ENCODE assay signal across 26 cellular contexts in the genomic region with DNA sequence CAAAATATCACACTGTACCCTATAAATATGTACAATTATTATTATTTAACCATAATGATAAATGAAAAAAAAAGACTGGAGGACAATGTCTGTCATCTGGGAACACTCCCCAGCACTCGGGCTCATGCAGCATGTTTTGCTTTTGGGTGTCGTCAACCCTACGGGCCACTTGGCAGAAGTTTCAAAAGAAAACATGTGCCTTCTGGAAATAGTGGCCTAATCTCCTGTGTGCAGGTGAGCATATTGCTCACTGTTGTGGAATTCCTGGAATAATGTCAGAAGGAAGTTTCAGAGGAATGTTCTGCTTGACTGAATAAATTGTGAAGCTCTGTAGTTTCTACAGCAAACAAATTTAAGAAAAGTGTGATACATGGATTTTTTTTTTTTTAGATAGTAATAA.
DNase-seq lines count a peak whose midpoint lies in the region; ATAC-seq, FAIRE-seq and TF ChIP-seq lines count a peak whose summit lies in the region.
"Had no signal": no experiment of that assay in that cellular context is flagged by ENCODE, and none has a peak within 500 bp of the region (broad histone marks: within the 10 kb centered on the region; RNA-seq: fewer than 3 reads in every experiment).

No MANE protein-coding gene starts in this region.

- no peaks in the 10 kb centered on the region for H3K79me2 ChIP-seq in endothelial cell of umbilical vein (ENCODE audit: control insufficient read depth, insufficient read depth, low read length)

- in situ Hi-C loops in Caki2 (cut with HindIII; ENCODE audit: low pct_unique_long_range_greater_than_20kb, low sequenced_read_pairs): no loop called here

- peak; percentile 45 for ATAC-seq in left lobe of liver
- no peak for ATAC-seq in HG02588 (IDR thresholded peaks at IDR 0.05; ENCODE audit: unreplicated experiment)
- no peak for ATAC-seq in HG03378 (IDR thresholded peaks at IDR 0.05; ENCODE audit: unreplicated experiment)
- no peak for ATAC-seq in effector memory CD8-positive, alpha-beta T cell (replicated peaks)
- ATAC-seq: A549 had no signal

- H3K27ac ChIP-seq in endothelial cell of umbilical vein (ENCODE audit: insufficient read depth, low read depth, low read length) (no peak overlapping the region), esophagus squamous epithelium (peak overlapping the region in 1 of 4 donors; percentile 49)
- H3K27ac ChIP-seq: A549, BLaER1, breast epithelium, colonic mucosa, GM23248 had no signal

- no peak overlapping the region for H3K9ac ChIP-seq in endothelial cell of umbilical vein (replicated peaks; ENCODE audit: extremely low read depth, insufficient read depth, low read length)
- H3K9ac ChIP-seq: BLaER1, GM23248 had no signal

- TF ChIP-seq POLR2A in endothelial cell of umbilical vein (IDR thresholded peaks at IDR 0.05; ENCODE audit: low read depth, low read length) (no peak), esophagus squamous epithelium (IDR thresholded peaks at IDR 0.05) (no peak)

- intact Hi-C loops in endothelial cell of umbilical vein (cut with micrococcal nuclease): no loop called here
- intact Hi-C loops in esophagus squamous epithelium (cut with DNase I): no loop called here

- CTCF ChIA-PET in endothelial cell of umbilical vein (lab: Charles Lee): interaction anchor here (1.0 to 1.7 kb wide), 3 partner anchors 27 to 84 kb away, joined by 3 to 4 read pairs (median 3); no protein-coding TSS in a partner anchor

- no peaks in the 10 kb centered on the region for H3K9me3 ChIP-seq in endothelial cell of umbilical vein (replicated peaks; ENCODE audit: control insufficient read depth, insufficient read depth, low read length)
- no peaks in the 10 kb centered on the region for H3K9me3 ChIP-seq in esophagus squamous epithelium
- H3K9me3 ChIP-seq: A549, BLaER1, breast epithelium, colonic mucosa had no signal

- peaks cover 8% of the 10 kb centered on the region for H3K36me3 Mint-ChIP-seq in effector memory CD8-positive, alpha-beta T cell (ENCODE audit: insufficient read depth)

- DNase-seq in Caki2 (ENCODE audit: low read depth) (peak; percentile 83), RCC 7860 (ENCODE audit: low spot score) (peak; percentile 67), endothelial cell of umbilical vein (ENCODE audit: low read depth, low spot score) (peak; percentile 11), left lobe of liver (ENCODE audit: low spot score) (no peak), esophagus squamous epithelium (lab: John Stamatoyannopoulos, UW) (no peak)
- DNase-seq in effector memory CD8-positive, alpha-beta T cell: no peak
- DNase-seq: activated CD4-positive, alpha-beta memory T cell treated with anti-CD3 and anti-CD28 coated beads for 36 hours; activated CD4-positive, CD25-positive, alpha-beta regulatory T cell; activated effector memory CD4-positive, alpha-beta T cell treated with Interleukin-2 at 50 U/mL for 16 hours; Calu3; colonic mucosa; GM23248; immature natural killer cell; NCI-H2171; NCI-H524 treated with DMSO at 0.1 percent for 48 hours; stimulated activated naive CD4-positive, alpha-beta T cell; SW 1271 had no signal

- no peaks in the 10 kb centered on the region for H3K9me3 Mint-ChIP-seq in effector memory CD8-positive, alpha-beta T cell
- H3K9me3 Mint-ChIP-seq: activated CD4-positive, alpha-beta memory T cell treated with anti-CD3 and anti-CD28 coated beads for 36 hours; immature natural killer cell had no signal

- no peak overlapping the region for H2AFZ ChIP-seq in endothelial cell of umbilical vein (ENCODE audit: low read depth, low read length)
- H2AFZ ChIP-seq: GM23248 had no signal

- FAIRE-seq in RCC 7860 (lab: Jason Lieb, UNC) (peak; percentile 86), endothelial cell of umbilical vein (lab: Jason Lieb, UNC) (no peak)
- FAIRE-seq: endometrium, GM12892 had no signal

- no peak overlapping the region for H3K4me3 Mint-ChIP-seq in effector memory CD8-positive, alpha-beta T cell
- H3K4me3 Mint-ChIP-seq: activated CD4-positive, alpha-beta memory T cell treated with anti-CD3 and anti-CD28 coated beads for 36 hours; immature natural killer cell; memory B cell had no signal

- POLR2A ChIA-PET in endothelial cell of umbilical vein (lab: Charles Lee): interaction anchor here (0.6 kb wide), 1 partner anchor 534 kb away, joined by 3 read pairs; no protein-coding TSS in a partner anchor

- H4K20me1 ChIP-seq in endothelial cell of umbilical vein (replicated peaks; ENCODE audit: control insufficient read depth, extremely low read depth, insufficient read depth, low read length): no peaks in the 10 kb centered on the region
- H4K20me1 ChIP-seq: BLaER1 had no signal

- no peaks in the 10 kb centered on the region for H3K27me3 Mint-ChIP-seq in effector memory CD8-positive, alpha-beta T cell
- H3K27me3 Mint-ChIP-seq: activated CD4-positive, alpha-beta memory T cell treated with anti-CD3 and anti-CD28 coated beads for 36 hours; memory B cell had no signal

- H3K4me2 ChIP-seq in endothelial cell of umbilical vein (ENCODE audit: insufficient read depth, low read length): no peak overlapping the region
- H3K4me2 ChIP-seq: A549, BLaER1, smooth muscle cell had no signal

- H3K4me1 ChIP-seq in endothelial cell of umbilical vein (ENCODE audit: control insufficient read depth, extremely low read depth, insufficient read depth, low read length): no peaks in the 10 kb centered on the region
- H3K4me1 ChIP-seq in esophagus squamous epithelium: peaks cover 0 to 29% (median 5%) of the 10 kb centered on the region in 3 donors
- H3K4me1 ChIP-seq: A549, breast epithelium, colonic mucosa had no signal

- dilution Hi-C loops in endothelial cell of umbilical vein (cut with MboI; ENCODE audit: extremely low pct_ligation_motif_present, low sequenced_read_pairs): no loop called here

- peaks cover 0 to 4% of the 10 kb centered on the region in 2 experiments for H3K36me3 ChIP-seq in endothelial cell of umbilical vein (ENCODE audit: control insufficient read depth in 2 of 2, extremely low read depth in 1 of 2, insufficient read depth in 2 of 2, low read length in 2 of 2)
- H3K36me3 ChIP-seq in esophagus squamous epithelium: peaks cover 0 to 37% (median 0%) of the 10 kb centered on the region in 3 donors
- H3K36me3 ChIP-seq: BLaER1, breast epithelium, colonic mucosa had no signal

- H3K4me3 ChIP-seq in endothelial cell of umbilical vein (replicated peaks in 1 of 3; ENCODE audit: insufficient read depth in 1 of 3, low read depth in 1 of 3, low read length in 3 of 3): no peak overlapping the region
- no peak overlapping the region for H3K4me3 ChIP-seq in esophagus squamous epithelium
- H3K4me3 ChIP-seq: A549, BLaER1, breast epithelium, colonic mucosa, GM23248, smooth muscle cell had no signal

- 41 to 65% methylated on average over 3 of the region's 3 CpGs for WGBS in esophagus squamous epithelium, 2 donors

- TF ChIP-seq CTCF in endothelial cell of umbilical vein (IDR thresholded peaks at IDR 0.05; ENCODE audit: extremely low read depth in 1 of 2, insufficient read depth in 1 of 2, low read depth in 1 of 2, low read length in 2 of 2) (no peak), esophagus squamous epithelium (IDR thresholded peaks at IDR 0.05) (no peak)

- peaks cover 2% of the 10 kb centered on the region for H3K9me1 ChIP-seq in endothelial cell of umbilical vein (replicated peaks; ENCODE audit: control insufficient read depth, extremely low read depth, insufficient read depth, low read length)

- no peak overlapping the region for H3K27ac Mint-ChIP-seq in effector memory CD8-positive, alpha-beta T cell
- H3K27ac Mint-ChIP-seq: activated CD4-positive, alpha-beta memory T cell treated with anti-CD3 and anti-CD28 coated beads for 36 hours; immature natural killer cell; memory B cell had no signal

- H3K27me3 ChIP-seq in endothelial cell of umbilical vein (ENCODE audit: control insufficient read depth in 2 of 2, insufficient read depth in 2 of 2, low read length in 2 of 2) (no peaks in the 10 kb centered on the region), esophagus squamous epithelium (no peaks in the 10 kb centered on the region)
- H3K27me3 ChIP-seq: BLaER1, breast epithelium, colonic mucosa had no signal

- BruUV-seq in endothelial cell of umbilical vein (replicated peaks; lab: Mats Ljungman, UMichigan): no TSS peak

- H3K4me1 Mint-ChIP-seq in effector memory CD8-positive, alpha-beta T cell (ENCODE audit: low read depth in 2 of 2): no peaks in the 10 kb centered on the region

TF ChIP-seq in endothelial cell of umbilical vein, 7 proteins besides CTCF, POLR2A, EP300 and RAD21:
- TF ChIP-seq FOS (IDR thresholded peaks at IDR 0.05; ENCODE audit: borderline replicate concordance, insufficient read depth, low read length): no peak
- TF ChIP-seq MYC (IDR thresholded peaks at IDR 0.05; ENCODE audit: low read depth, low read length): no peak
- TF ChIP-seq, protein P1, sequence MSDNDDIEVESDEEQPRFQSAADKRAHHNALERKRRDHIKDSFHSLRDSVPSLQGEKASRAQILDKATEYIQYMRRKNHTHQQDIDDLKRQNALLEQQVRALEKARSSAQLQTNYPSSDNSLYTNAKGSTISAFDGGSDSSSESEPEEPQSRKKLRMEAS (IDR thresholded peaks at IDR 0.05; ENCODE audit: insufficient read depth, insufficient read length): no peak
- no peak for TF ChIP-seq GATA2 (IDR thresholded peaks at IDR 0.05; ENCODE audit: insufficient read depth, insufficient read length, low read depth, low read length)
- TF ChIP-seq POLR2AphosphoS5 (IDR thresholded peaks at IDR 0.05; ENCODE audit: insufficient read depth, low read depth, low read length): no peak
- no peak for TF ChIP-seq JUN (IDR thresholded peaks at IDR 0.05; ENCODE audit: borderline replicate concordance, insufficient read depth, insufficient read length, low read depth)
- no peak for TF ChIP-seq EZH2 (IDR thresholded peaks at IDR 0.05; ENCODE audit: borderline replicate concordance, low read depth, low read length, severe bottlenecking)
TF ChIP-seq in endothelial cell of umbilical vein: peak in this region for 0.

Comparison
In these comparisons a context has a peak if more than half of its experiments do, and no peak if none do; other contexts are left out.
1. DNase-seq: peak in Caki2 (single experiment), RCC 7860 (single experiment) and endothelial cell of umbilical vein (single experiment); none in left lobe of liver (single experiment), effector memory CD8-positive, alpha-beta T cell (0 of 3) and esophagus squamous epithelium (single experiment).